ENCODE assay signal across 14 cellular contexts in genomic region chr12:102567031-102567985, GRCh38.
DNase-seq lines count a peak whose midpoint lies in the region; ATAC-seq and TF ChIP-seq lines count a peak whose summit lies in the region.
"Had no signal": no experiment of that assay in that cellular context is flagged by ENCODE, and none has a peak within 500 bp of the region (broad histone marks: within the 10 kb centered on the region; RNA-seq: fewer than 3 reads in every experiment).

No MANE protein-coding gene starts in this region.

- DNase-seq in HS-27A (ENCODE audit: low read depth) (peak; percentile 87), amniotic stem cell (lab: John Stamatoyannopoulos, UW) (peak; percentile 44), iris pigment epithelial cell (ENCODE audit: low read depth) (peak; percentile 84), suprapubic skin (ENCODE audit: low spot score in 2 of 2) (no peak), NCI-H446 (lab: John Stamatoyannopoulos, UW) (no peak), SKM-1 (lab: John Stamatoyannopoulos, UW; ENCODE audit: unreplicated experiment) (no peak)
- DNase-seq: activated naive CD4-positive, alpha-beta T cell treated with anti-CD3 and anti-CD28 coated beads, Interleukin-2, amount 10 ng/mL, durations not matched to agents 7 days and 5 days; naive B cell; NCI-H510A; stimulated activated CD4-positive, alpha-beta T cell treated with anti-CD3 and anti-CD28 coated beads, Interleukin-15, amount 100 ng/mL, for 24 hours had no signal

- peaks cover 18% of the 10 kb centered on the region for H3K4me1 ChIP-seq in ACC112 (ENCODE audit: control insufficient read depth, insufficient read depth, low read length, unreplicated experiment)
- H3K4me1 ChIP-seq in suprapubic skin = no peaks in the 10 kb centered on the region
- H3K4me1 ChIP-seq: HAP-1 had no signal

- no peak for TF ChIP-seq EP300 in suprapubic skin (IDR thresholded peaks at IDR 0.05)

- no peaks in the 10 kb centered on the region for H3K79me2 ChIP-seq in ACC112 (ENCODE audit: control insufficient read depth, insufficient read depth, low read length, unreplicated experiment)

- H3K27me3 ChIP-seq in ACC112 (ENCODE audit: insufficient read depth, low read length) (no peaks in the 10 kb centered on the region), suprapubic skin (no peaks in the 10 kb centered on the region)

- H3K27ac ChIP-seq in ACC112 (ENCODE audit: low read depth, low read length) (peak overlapping the region; percentile 77), suprapubic skin (no peak overlapping the region)
- H3K27ac ChIP-seq: SK-N-MC had no signal

- no peak for TF ChIP-seq POLR2A in suprapubic skin (IDR thresholded peaks at IDR 0.05)

- H3K4me3 ChIP-seq in ACC112 (ENCODE audit: low read depth, low read length) (no peak overlapping the region), suprapubic skin (no peak overlapping the region)
- H3K4me3 ChIP-seq: HAP-1, SK-N-MC had no signal

- ATAC-seq in GM18520 (IDR thresholded peaks at IDR 0.05; ENCODE audit: unreplicated experiment) = no peak

- H2AFZ ChIP-seq in ACC112 (ENCODE audit: low read length, unreplicated experiment) = peak overlapping the region; percentile 59

- WGBS in suprapubic skin = 64% methylated on average over 6 of the region's 6 CpGs

- no peak for TF ChIP-seq CTCF in suprapubic skin (IDR thresholded peaks at IDR 0.05)

- no peaks in the 10 kb centered on the region for H3K9me3 ChIP-seq in suprapubic skin
- H3K9me3 ChIP-seq: HAP-1 had no signal

- H3K36me3 ChIP-seq in ACC112 (ENCODE audit: insufficient read depth, low read length) (no peaks in the 10 kb centered on the region), suprapubic skin (no peaks in the 10 kb centered on the region)
- H3K36me3 ChIP-seq: HAP-1 had no signal

Comparison
In these comparisons a context has a peak if more than half of its experiments do, and no peak if none do; other contexts are left out.
1. DNase-seq: peak in HS-27A (single experiment), amniotic stem cell (single experiment) and iris pigment epithelial cell (single experiment); none in suprapubic skin (0 of 2), NCI-H446 (0 of 2) and SKM-1 (single experiment).